31 cellular contexts compared by ENCODE assay signal in genomic region chr18:69158949-69159348, GRCh38.
"Had no signal": no experiment of that assay in that cellular context is flagged by ENCODE, and none has a peak within 500 bp of the region (broad histone marks: within the 10 kb centered on the region; RNA-seq: fewer than 3 reads in every experiment).

No MANE protein-coding gene starts in this region.

- H3K4me1 ChIP-seq: colonic mucosa, gastrocnemius medialis, stomach, thyroid gland, upper lobe of right lung had no signal

- H3K36me3 ChIP-seq: cardiac muscle cell, colonic mucosa, gastrocnemius medialis, stomach, thyroid gland, upper lobe of right lung had no signal

- H3K27ac ChIP-seq: cardiac muscle cell, colonic mucosa, gastrocnemius medialis, stomach, thyroid gland, upper lobe of right lung, VCaP had no signal

- H3K4me3 ChIP-seq: cardiac muscle cell, colonic mucosa, gastrocnemius medialis, stomach, thyroid gland, upper lobe of right lung had no signal

- H3K9me3 ChIP-seq: colonic mucosa, gastrocnemius medialis, stomach, thyroid gland, upper lobe of right lung had no signal

- H3K27me3 ChIP-seq: cardiac muscle cell, colonic mucosa, gastrocnemius medialis, stomach, thyroid gland, upper lobe of right lung had no signal

- H3K4me1 Mint-ChIP-seq: activated CD4-positive, alpha-beta T cell treated with anti-CD3 and anti-CD28 coated beads, Interleukin-2, amount 10 ng/mL, durations not matched to agents 7 days and 5 days; activated CD8-positive, alpha-beta memory T cell treated with anti-CD3 and anti-CD28 coated beads, Interleukin-2, amount 10 ng/mL, durations not matched to agents 7 days and 5 days; mesothelial cell of epicardium; naive B cell; stimulated activated naive B cell treated with anti-CD40 and anti-IgM and Interleukin-4, amounts not matched to agents 10 μg/mL and 1 μg/mL and 100 μg/mL, for 72 hours had no signal

- H3K36me3 Mint-ChIP-seq: activated CD8-positive, alpha-beta memory T cell treated with anti-CD3 and anti-CD28 coated beads, Interleukin-2, amount 10 ng/mL, durations not matched to agents 7 days and 5 days; activated naive CD8-positive, alpha-beta T cell; brain; mesothelial cell of epicardium; naive B cell; stimulated activated naive B cell treated with anti-CD40 and anti-IgM and Interleukin-4, amounts not matched to agents 10 μg/mL and 1 μg/mL and 100 μg/mL, for 72 hours had no signal

- H3K27ac Mint-ChIP-seq: activated CD4-positive, alpha-beta T cell treated with anti-CD3 and anti-CD28 coated beads, Interleukin-2, amount 10 ng/mL, durations not matched to agents 7 days and 5 days; activated CD8-positive, alpha-beta memory T cell treated with anti-CD3 and anti-CD28 coated beads, Interleukin-2, amount 10 ng/mL, durations not matched to agents 7 days and 5 days; activated CD8-positive, alpha-beta T cell treated with anti-CD3 and anti-CD28 coated beads, Interleukin-2, amount 10 ng/mL, durations not matched to agents 7 days and 5 days; activated naive CD8-positive, alpha-beta T cell; activated T-cell treated with anti-CD3 and anti-CD28 coated beads, Interleukin-2, amount 50 U/mL, for 72 hours; mesothelial cell of epicardium; naive B cell; stimulated activated naive B cell treated with anti-CD40 and anti-IgM and Interleukin-4, amounts not matched to agents 10 μg/mL and 1 μg/mL and 100 μg/mL, for 72 hours; T-helper 1 cell treated with Interleukin-12 subunit alpha and Interleukin-12 subunit beta and Interleukin-4 antibody, amounts not matched to agents 30 μg/mL and 1 μg/mL, for 36 hours had no signal

- DNase-seq: activated CD4-positive, alpha-beta T cell treated with anti-CD3 and anti-CD28 coated beads, Interleukin-2, amount 10 ng/mL, durations not matched to agents 7 days and 5 days; activated CD4-positive, CD25-positive, alpha-beta regulatory T cell treated with anti-CD3 and anti-CD28 coated beads, Interleukin-2, amount 50 U/mL, for 72 hours; activated CD8-positive, alpha-beta memory T cell treated with anti-CD3 and anti-CD28 coated beads, Interleukin-2, amount 10 ng/mL, durations not matched to agents 7 days and 5 days; activated CD8-positive, alpha-beta T cell treated with anti-CD3 and anti-CD28 coated beads, Interleukin-2, amount 10 ng/mL, durations not matched to agents 7 days and 5 days; activated naive CD4-positive, alpha-beta T cell; activated T-cell treated with anti-CD3 and anti-CD28 coated beads, Interleukin-2, amount 50 U/mL, for 72 hours; anterior cingulate cortex; cerebellar nuclear complex; colonic mucosa; effector CD8-positive, alpha-beta T cell; gastrocnemius medialis; glutamatergic neuron; islet precursor cell; left cardiac atrium; naive B cell; stimulated activated CD4-positive, alpha-beta T cell treated with anti-CD3 and anti-CD28 coated beads, Interleukin-15, amount 100 ng/mL, for 24 hours; stimulated activated CD4-positive, alpha-beta T cell treated with anti-CD3 and anti-CD28 coated beads, Interleukin-2, amount 100 ng/mL, for 24 hours; stimulated activated naive B cell treated with anti-CD40 and anti-IgM and Interleukin-4, amounts not matched to agents 10 μg/mL and 1 μg/mL and 100 μg/mL, for 72 hours; stomach; SW 1271; T-helper 9 cell; thyroid gland; upper lobe of right lung had no signal

- H3K4me3 Mint-ChIP-seq: activated CD4-positive, alpha-beta T cell treated with anti-CD3 and anti-CD28 coated beads, Interleukin-2, amount 10 ng/mL, durations not matched to agents 7 days and 5 days; activated CD8-positive, alpha-beta memory T cell treated with anti-CD3 and anti-CD28 coated beads, Interleukin-2, amount 10 ng/mL, durations not matched to agents 7 days and 5 days; activated CD8-positive, alpha-beta T cell treated with anti-CD3 and anti-CD28 coated beads, Interleukin-2, amount 10 ng/mL, durations not matched to agents 7 days and 5 days; activated naive CD8-positive, alpha-beta T cell; activated T-cell treated with anti-CD3 and anti-CD28 coated beads, Interleukin-2, amount 50 U/mL, for 72 hours; brain; mesothelial cell of epicardium; naive B cell; neural crest cell; stimulated activated naive B cell treated with anti-CD40 and anti-IgM and Interleukin-4, amounts not matched to agents 10 μg/mL and 1 μg/mL and 100 μg/mL, for 72 hours; T-helper 1 cell treated with Interleukin-12 subunit alpha and Interleukin-12 subunit beta and Interleukin-4 antibody, amounts not matched to agents 30 μg/mL and 1 μg/mL, for 36 hours had no signal

- ATAC-seq: activated CD8-positive, alpha-beta memory T cell treated with anti-CD3 and anti-CD28 coated beads, Interleukin-2, amount 10 ng/mL, durations not matched to agents 7 days and 5 days; activated CD8-positive, alpha-beta T cell treated with anti-CD3 and anti-CD28 coated beads, Interleukin-2, amount 10 ng/mL, durations not matched to agents 7 days and 5 days; activated T-cell treated with anti-CD3 and anti-CD28 coated beads, Interleukin-2, amount 50 U/mL, for 72 hours; gastrocnemius medialis; left cardiac atrium; stimulated activated naive B cell treated with anti-CD40 and anti-IgM and Interleukin-4, amounts not matched to agents 10 μg/mL and 1 μg/mL and 100 μg/mL, for 72 hours; upper lobe of right lung had no signal

- H3K27me3 Mint-ChIP-seq: activated CD4-positive, alpha-beta T cell treated with anti-CD3 and anti-CD28 coated beads, Interleukin-2, amount 10 ng/mL, durations not matched to agents 7 days and 5 days; activated CD8-positive, alpha-beta memory T cell treated with anti-CD3 and anti-CD28 coated beads, Interleukin-2, amount 10 ng/mL, durations not matched to agents 7 days and 5 days; activated naive CD8-positive, alpha-beta T cell; naive B cell; stimulated activated naive B cell treated with anti-CD40 and anti-IgM and Interleukin-4, amounts not matched to agents 10 μg/mL and 1 μg/mL and 100 μg/mL, for 72 hours had no signal

- FAIRE-seq: TTC549 had no signal

- H3K9me3 Mint-ChIP-seq: activated CD4-positive, alpha-beta T cell treated with anti-CD3 and anti-CD28 coated beads, Interleukin-2, amount 10 ng/mL, durations not matched to agents 7 days and 5 days; activated T-cell treated with anti-CD3 and anti-CD28 coated beads, Interleukin-2, amount 50 U/mL, for 72 hours; T-helper 1 cell treated with Interleukin-12 subunit alpha and Interleukin-12 subunit beta and Interleukin-4 antibody, amounts not matched to agents 30 μg/mL and 1 μg/mL, for 36 hours had no signal
